ENCODE assay signal across 8 cellular contexts in the genomic region with DNA sequence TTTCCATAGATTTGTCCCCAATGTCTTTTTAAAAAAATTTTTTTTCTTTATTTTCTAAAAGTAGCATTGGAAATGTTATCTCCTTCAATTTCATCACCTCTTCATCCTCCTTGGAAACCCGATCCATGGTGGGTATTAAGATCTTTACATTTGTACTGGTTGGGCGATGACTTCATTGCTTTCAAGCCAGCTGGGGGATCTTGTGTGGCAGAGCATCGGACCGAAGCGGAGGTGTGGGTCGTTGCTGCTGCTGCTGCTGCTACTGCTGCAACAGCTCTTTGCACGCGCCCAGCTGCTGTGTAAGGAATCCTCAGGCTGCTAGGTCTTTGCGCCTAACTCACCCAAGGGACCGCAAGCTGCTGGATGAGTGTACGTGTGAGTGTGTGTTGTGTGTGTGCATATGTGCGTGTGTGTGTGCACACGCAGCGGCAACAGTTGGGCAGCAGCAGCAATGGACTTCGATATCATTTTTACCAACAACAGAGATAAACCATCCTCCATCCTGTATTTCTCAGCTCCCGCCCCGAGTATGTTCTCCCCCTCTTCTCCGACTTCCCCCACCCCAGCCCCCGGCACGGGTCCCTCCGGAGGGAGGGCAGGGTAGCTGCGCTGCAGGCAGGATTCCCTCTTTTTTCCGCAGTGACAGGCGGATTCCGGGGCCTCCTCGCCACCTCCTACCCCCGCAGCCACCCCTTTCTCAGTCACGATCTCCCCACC. TPM values are rescaled to one million over a fixed set of nuclear protein-coding genes. Genes with fewer than 3 reads are reported as not detected.
DNase-seq lines count a peak whose midpoint lies in the region; ATAC-seq, FAIRE-seq and TF ChIP-seq lines count a peak whose summit lies in the region.

No MANE protein-coding gene starts in this region.

- peak; percentile 46 for FAIRE-seq in A549 (lab: Jason Lieb, UNC)

- peak overlapping the region; percentile 76 for H3K4me3 Mint-ChIP-seq in chondrocyte (ENCODE audit: unreplicated experiment)

- 0% methylated on average over 12 of the region's 28 CpGs for WGBS in A549 (ENCODE audit: missing lambda C conversion rate)

- H3K36me3 Mint-ChIP-seq in chondrocyte (ENCODE audit: low read depth): no peaks in the 10 kb centered on the region

- H3K9me3 ChIP-seq in A549: no peaks in the 10 kb centered on the region

- H3K79me2 ChIP-seq in KMS-11 (ENCODE audit: insufficient read depth, low read depth): no peaks in the 10 kb centered on the region

- peak; percentile 67 to 70 for ATAC-seq in A549
- peak; percentile 3 for ATAC-seq in GM19023 (IDR thresholded peaks at IDR 0.05; ENCODE audit: unreplicated experiment)

- H3K4me2 ChIP-seq in A549 (peak overlapping the region; percentile 78), KMS-11 (peak overlapping the region; percentile 89)

- no peak; the same call in 1 of the 2 replicates for TF ChIP-seq POLR2A in A549 (IDR thresholded peaks at IDR 0.05; ENCODE audit: low read length)

- H3K27ac Mint-ChIP-seq in chondrocyte (ENCODE audit: unreplicated experiment): peak overlapping the region; percentile 95

- H3K27ac ChIP-seq in A549 (peak overlapping the region; percentile 72 to 92), KMS-11 (no peak overlapping the region)

- TF ChIP-seq EP300 in A549 (IDR thresholded peaks at IDR 0.05): no peak

- peak overlapping the region; percentile 55 for H3K4me3 ChIP-seq in A549
- H3K4me3 ChIP-seq in KMS-11 (IDR thresholded peaks at IDR 0.05; ENCODE audit: insufficient read depth, low read depth, low read length): no peak overlapping the region

- H2AFZ ChIP-seq in KMS-11 (ENCODE audit: low read depth): peak overlapping the region; percentile 76

- peak; percentile 28 to 70 for DNase-seq in A549 (ENCODE audit: low read depth in 1 of 2, low spot score in 1 of 2)
- peak; percentile 7 for DNase-seq in T-helper 9 cell
- DNase-seq in chondrocyte (ENCODE audit: low spot score): no peak
- DNase-seq in left kidney (ENCODE audit: low read depth, low spot score): peak; percentile 84
- peak; percentile 33 for DNase-seq in stimulated activated CD8-positive, alpha-beta memory T cell treated with anti-CD3 and anti-CD28 coated beads, Interleukin-4, amount 100 ng/mL, for 48 hours
- no peak for DNase-seq in SKM-1 (lab: John Stamatoyannopoulos, UW; ENCODE audit: unreplicated experiment)

- no peaks in the 10 kb centered on the region for H4K20me1 ChIP-seq in KMS-11 (ENCODE audit: insufficient read depth)

- no peak for TF ChIP-seq RAD21 in A549 (conservative IDR thresholded peaks at IDR 0.05 in 1 of 2, IDR thresholded peaks at IDR 0.05 in 1 of 2)

- H3K4me1 ChIP-seq in A549: peaks cover 43% of the 10 kb centered on the region
- H3K4me1 ChIP-seq in KMS-11 (ENCODE audit: low read depth, poor library complexity, severe bottlenecking): peaks cover 14% of the 10 kb centered on the region

- peaks cover 32% of the 10 kb centered on the region for H3K4me1 Mint-ChIP-seq in chondrocyte (ENCODE audit: low read depth)

- CTCF ChIA-PET in A549 (lab: Yijun Ruan, JAX): interaction anchor here (0.7 to 1.6 kb wide), 4 partner anchors 15 to 909 kb away, joined by 3 to 7 read pairs (median 6); no protein-coding TSS in a partner anchor

- no peaks in the 10 kb centered on the region for H3K9me3 Mint-ChIP-seq in chondrocyte (ENCODE audit: low read depth)

- peak overlapping the region; percentile 22; the same call in 1 of the 2 replicates for H3K9ac ChIP-seq in KMS-11

- POLR2A ChIA-PET in A549 (lab: Yijun Ruan, JAX): interaction anchor here (0.6 to 1.2 kb wide), 2 partner anchors 14 to 453 kb away, joined by 3 to 6 read pairs; no protein-coding TSS in a partner anchor

- no peaks in the 10 kb centered on the region for H3K36me3 ChIP-seq in KMS-11 (ENCODE audit: insufficient read depth)

- H3K27me3 Mint-ChIP-seq in chondrocyte (ENCODE audit: low read depth): no peaks in the 10 kb centered on the region

- TF ChIP-seq CTCF in A549 (IDR thresholded peaks at IDR 0.05): no peak
- no peak for TF ChIP-seq CTCF in KMS-11 (conservative IDR thresholded peaks at IDR 0.05; ENCODE audit: low read depth, low read length)
- TF ChIP-seq CTCF in chondrocyte (IDR thresholded peaks at IDR 0.05): no peak

- H3K27me3 ChIP-seq in KMS-11 (ENCODE audit: insufficient read depth, low read depth): no peaks in the 10 kb centered on the region

TF ChIP-seq in A549, 52 proteins besides CTCF, POLR2A, EP300 and RAD21:
- TF ChIP-seq, protein P1, sequence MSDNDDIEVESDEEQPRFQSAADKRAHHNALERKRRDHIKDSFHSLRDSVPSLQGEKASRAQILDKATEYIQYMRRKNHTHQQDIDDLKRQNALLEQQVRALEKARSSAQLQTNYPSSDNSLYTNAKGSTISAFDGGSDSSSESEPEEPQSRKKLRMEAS (IDR thresholded peaks at IDR 0.05): peak; percentile 3; the same call in 1 of the 2 replicates
- TF ChIP-seq, protein P2, sequence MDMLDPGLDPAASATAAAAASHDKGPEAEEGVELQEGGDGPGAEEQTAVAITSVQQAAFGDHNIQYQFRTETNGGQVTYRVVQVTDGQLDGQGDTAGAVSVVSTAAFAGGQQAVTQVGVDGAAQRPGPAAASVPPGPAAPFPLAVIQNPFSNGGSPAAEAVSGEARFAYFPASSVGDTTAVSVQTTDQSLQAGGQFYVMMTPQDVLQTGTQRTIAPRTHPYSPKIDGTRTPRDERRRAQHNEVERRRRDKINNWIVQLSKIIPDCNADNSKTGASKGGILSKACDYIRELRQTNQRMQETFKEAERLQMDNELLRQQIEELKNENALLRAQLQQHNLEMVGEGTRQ (IDR thresholded peaks at IDR 0.05): no peak
- TF ChIP-seq, protein P3, sequence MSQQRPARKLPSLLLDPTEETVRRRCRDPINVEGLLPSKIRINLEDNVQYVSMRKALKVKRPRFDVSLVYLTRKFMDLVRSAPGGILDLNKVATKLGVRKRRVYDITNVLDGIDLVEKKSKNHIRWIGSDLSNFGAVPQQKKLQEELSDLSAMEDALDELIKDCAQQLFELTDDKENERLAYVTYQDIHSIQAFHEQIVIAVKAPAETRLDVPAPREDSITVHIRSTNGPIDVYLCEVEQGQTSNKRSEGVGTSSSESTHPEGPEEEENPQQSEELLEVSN (IDR thresholded peaks at IDR 0.05; ENCODE audit: borderline replicate concordance, low read depth): 0 out of 2 replicates have a peak, but pooled peaks have one; percentile 7

RNA-seq across cellular contexts. Expression of a gene that starts 0.8 kb away (rescaled TPM):
- polyA plus RNA-seq in A549 (2011; rRNA removed): 19.4 and 22.8 TPM in 2 replicates
- 2.0 and 2.6 TPM in 2 replicates for polyA plus RNA-seq in A549 (2012; cell fraction: cytosol; rRNA removed)
- 2.0 and 2.9 TPM in 2 replicates for polyA plus RNA-seq in A549 (2012; cell fraction: nucleus; rRNA removed)
- polyA plus RNA-seq in A549 (2017; fragmentation: RNase III; extraction: RNeasy Plus Mini Kit Qiagen cat#74134 plus additional on column Dnase treatment): 4.9 to 5.4 TPM (median 5.3 TPM) in 3 replicates
- polyA minus RNA-seq in A549 (2011; rRNA and poly(A)+ RNA removed): 32.1 and 35.0 TPM in 2 replicates
- 20.7 to 22.1 TPM (median 21.6 TPM) in 3 replicates for total RNA-seq in chondrocyte

Comparison
In these comparisons a context has a peak if more than half of its experiments do, and no peak if none do; other contexts are left out.
1. DNase-seq: peak in A549 (2 of 2), T-helper 9 cell (single experiment), left kidney (single experiment) and stimulated activated CD8-positive, alpha-beta memory T cell treated with anti-CD3 and anti-CD28 coated beads, Interleukin-4, amount 100 ng/mL, for 48 hours (single experiment); none in chondrocyte (single experiment) and SKM-1 (single experiment).